Comparison of ENCODE assay signal across 3 cellular contexts in the genomic region with DNA sequence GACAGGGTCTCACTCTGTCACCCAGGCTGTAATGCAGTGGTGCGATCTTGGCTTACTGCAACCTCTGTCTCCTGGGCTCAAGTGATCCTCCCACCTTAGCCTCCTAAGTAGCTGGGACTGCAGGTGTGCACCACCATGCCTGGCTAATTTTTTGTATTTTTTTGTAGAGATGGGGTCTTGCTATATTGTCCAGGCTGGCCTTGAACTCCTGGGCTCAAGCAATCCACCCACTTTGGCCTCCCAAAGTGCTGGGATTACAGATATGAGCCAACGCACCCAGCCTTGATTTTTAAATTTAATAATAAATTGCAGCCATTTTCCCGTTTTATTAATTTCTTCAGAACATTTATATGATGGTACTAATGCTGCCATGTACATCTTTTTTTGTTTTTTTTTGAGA.
A peak's percentile ranks its signal among the peaks of the same experiment; 100 is the strongest.
TF ChIP-seq lines count a peak whose summit lies in the region.

No MANE protein-coding gene starts in this region.

TF ChIP-seq in HEK293, 187 proteins besides CTCF, POLR2A, EP300 and RAD21:
- 0 out of 2 replicates have a peak, but pooled peaks have one; percentile 53 for TF ChIP-seq ZNF121 (tag by site-specific recombination; IDR thresholded peaks at IDR 0.05)
TF ChIP-seq in HEK293: peak in this region for 1; not testable (repeated sequence) for 186.

TF ChIP-seq in K562, 482 proteins besides CTCF, POLR2A, EP300 and RAD21:
- TF ChIP-seq ZNF121 (CRISPR knock-in tag; conservative IDR thresholded peaks at IDR 0.05) = peak; percentile 56
TF ChIP-seq in K562: peak in this region for 1; not testable (repeated sequence) for 481.

TF ChIP-seq in HepG2, 621 proteins besides CTCF, POLR2A, EP300 and RAD21:
- TF ChIP-seq ZNF121 (CRISPR knock-in tag; IDR thresholded peaks at IDR 0.05) = peak; percentile 58; the same call in 1 of the 2 replicates
